In the genomic region with DNA sequence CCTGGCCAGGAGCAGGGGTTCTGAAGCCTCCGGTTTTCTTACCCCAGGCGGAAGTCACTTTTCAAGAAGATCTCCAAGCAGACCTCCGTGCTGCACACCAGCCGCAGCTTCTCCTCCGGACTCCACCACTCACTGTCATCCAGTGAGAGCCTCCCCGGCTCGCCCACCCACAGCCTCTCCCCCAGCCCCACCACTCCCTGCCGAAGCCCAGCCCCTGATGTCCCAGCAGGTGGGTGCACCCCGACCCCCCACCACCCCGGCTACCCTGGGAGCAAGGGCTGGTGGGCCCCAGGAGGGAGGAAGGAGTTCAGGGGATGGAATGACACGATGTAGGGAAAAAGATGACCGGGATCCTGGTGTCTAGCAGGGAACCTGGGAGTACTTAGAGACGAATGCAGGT, we compare ENCODE assay signal across 33 cellular contexts. TPM values are rescaled to one million over a fixed set of nuclear protein-coding genes. Genes with fewer than 3 reads are reported as not detected.
"Had no signal": no experiment of that assay in that cellular context is flagged by ENCODE, and none has a peak within 500 bp of the region (broad histone marks: within the 10 kb centered on the region; RNA-seq: fewer than 3 reads in every experiment).

No MANE protein-coding gene starts in this region.

- H3K4me3 ChIP-seq: adrenal gland, ascending aorta, breast epithelium, cardiac muscle cell, esophagus squamous epithelium, gastroesophageal sphincter, heart right ventricle, hepatocyte had no signal

- H3K27me3 ChIP-seq: adrenal gland, ascending aorta, breast epithelium, cardiac muscle cell, esophagus squamous epithelium, gastroesophageal sphincter, heart right ventricle, hepatocyte had no signal

- H3K27ac Mint-ChIP-seq: activated B cell treated with CpG ODN at 0.5 μM for 24 hours; activated CD4-positive, alpha-beta memory T cell treated with anti-CD3 and anti-CD28 coated beads, Interleukin-2, amount 10 ng/mL, durations not matched to agents 7 days and 5 days; activated naive CD8-positive, alpha-beta T cell treated with anti-CD3 and anti-CD28 coated beads for 36 hours; activated naive CD8-positive, alpha-beta T cell treated with anti-CD3 and anti-CD28 coated beads, Interleukin-2, amount 50 U/mL, for 24 hours had no signal

- H3K9me3 Mint-ChIP-seq: activated B cell treated with CpG ODN at 0.5 μM for 24 hours; activated CD4-positive, alpha-beta memory T cell treated with anti-CD3 and anti-CD28 coated beads, Interleukin-2, amount 10 ng/mL, durations not matched to agents 7 days and 5 days; activated naive CD8-positive, alpha-beta T cell treated with anti-CD3 and anti-CD28 coated beads for 36 hours; activated naive CD8-positive, alpha-beta T cell treated with anti-CD3 and anti-CD28 coated beads, Interleukin-2, amount 50 U/mL, for 24 hours; activated T-cell treated with anti-CD3 and anti-CD28 coated beads, Interleukin-2, amount 50 U/mL, for 24 hours; activated T-cell treated with anti-CD3 and anti-CD28 coated beads, Interleukin-2, amount 50 U/mL, for 72 hours; brain had no signal

- H3K4me3 Mint-ChIP-seq: activated B cell treated with CpG ODN at 0.5 μM for 24 hours; activated CD4-positive, alpha-beta memory T cell treated with anti-CD3 and anti-CD28 coated beads, Interleukin-2, amount 10 ng/mL, durations not matched to agents 7 days and 5 days; activated naive CD8-positive, alpha-beta T cell treated with anti-CD3 and anti-CD28 coated beads for 36 hours; activated naive CD8-positive, alpha-beta T cell treated with anti-CD3 and anti-CD28 coated beads, Interleukin-2, amount 50 U/mL, for 24 hours; activated T-cell treated with anti-CD3 and anti-CD28 coated beads, Interleukin-2, amount 50 U/mL, for 24 hours; activated T-cell treated with anti-CD3 and anti-CD28 coated beads, Interleukin-2, amount 50 U/mL, for 72 hours had no signal

- DNase-seq: activated B cell treated with CpG ODN at 0.5 μM for 24 hours; activated CD4-positive, alpha-beta memory T cell treated with anti-CD3 and anti-CD28 coated beads, Interleukin-2, amount 10 ng/mL, durations not matched to agents 7 days and 5 days; activated CD4-positive, alpha-beta T cell treated with anti-CD3 and anti-CD28 coated beads for 48 hours; activated CD4-positive, alpha-beta T cell treated with anti-CD3 and anti-CD28 coated beads, Interleukin-2, amount 50 U/mL, for 4 hours; activated CD8-positive, alpha-beta memory T cell treated with anti-CD3 and anti-CD28 coated beads, Interleukin-2, amount 50 U/mL, for 48 hours; activated gamma-delta T cell; activated naive CD4-positive, alpha-beta T cell; activated naive CD4-positive, alpha-beta T cell treated with anti-CD3 and anti-CD28 coated beads, Interleukin-2, amount 50 U/mL, for 16 hours; activated naive CD8-positive, alpha-beta T cell treated with anti-CD3 and anti-CD28 coated beads for 36 hours; activated naive CD8-positive, alpha-beta T cell treated with anti-CD3 and anti-CD28 coated beads, Interleukin-2, amount 50 U/mL, for 24 hours; activated T-cell treated with anti-CD3 and anti-CD28 coated beads for 4 hours; activated T-cell treated with anti-CD3 and anti-CD28 coated beads, Interleukin-2, amount 50 U/mL, for 24 hours; activated T-cell treated with anti-CD3 and anti-CD28 coated beads, Interleukin-2, amount 50 U/mL, for 72 hours; adrenal gland; amygdala; central memory CD4-positive, alpha-beta T cell; cortex of kidney; dermis blood vessel endothelial cell; effector CD8-positive, alpha-beta T cell; esophagus squamous epithelium; foreskin melanocyte; heart right ventricle; T-helper 1 cell; T1000; WERI-Rb-1 had no signal

- ATAC-seq: activated CD4-positive, CD25-positive, alpha-beta regulatory T cell treated with anti-CD3 and anti-CD28 coated beads, Interleukin-2, amount 50 U/mL, for 24 hours; activated naive CD8-positive, alpha-beta T cell treated with anti-CD3 and anti-CD28 coated beads, Interleukin-2, amount 50 U/mL, for 24 hours; activated T-cell treated with anti-CD3 and anti-CD28 coated beads, Interleukin-2, amount 50 U/mL, for 72 hours; gastroesophageal sphincter; heart right ventricle had no signal

- H3K27ac ChIP-seq: adrenal gland, ascending aorta, breast epithelium, cardiac muscle cell, epithelial cell of prostate, esophagus squamous epithelium, gastroesophageal sphincter, heart right ventricle, hepatocyte, WERI-Rb-1 had no signal

- H3K27me3 Mint-ChIP-seq: activated B cell treated with CpG ODN at 0.5 μM for 24 hours; activated CD4-positive, alpha-beta memory T cell treated with anti-CD3 and anti-CD28 coated beads, Interleukin-2, amount 10 ng/mL, durations not matched to agents 7 days and 5 days; activated naive CD8-positive, alpha-beta T cell treated with anti-CD3 and anti-CD28 coated beads for 36 hours; activated naive CD8-positive, alpha-beta T cell treated with anti-CD3 and anti-CD28 coated beads, Interleukin-2, amount 50 U/mL, for 24 hours; activated T-cell treated with anti-CD3 and anti-CD28 coated beads, Interleukin-2, amount 50 U/mL, for 24 hours; brain had no signal

RNA-seq across cellular contexts. Expression of a gene that starts 26.2 kb away (rescaled TPM):
- polyA plus RNA-seq: cardiac muscle cell had no signal
